Comparison of ENCODE assay signal across 19 cellular contexts in the genomic region with DNA sequence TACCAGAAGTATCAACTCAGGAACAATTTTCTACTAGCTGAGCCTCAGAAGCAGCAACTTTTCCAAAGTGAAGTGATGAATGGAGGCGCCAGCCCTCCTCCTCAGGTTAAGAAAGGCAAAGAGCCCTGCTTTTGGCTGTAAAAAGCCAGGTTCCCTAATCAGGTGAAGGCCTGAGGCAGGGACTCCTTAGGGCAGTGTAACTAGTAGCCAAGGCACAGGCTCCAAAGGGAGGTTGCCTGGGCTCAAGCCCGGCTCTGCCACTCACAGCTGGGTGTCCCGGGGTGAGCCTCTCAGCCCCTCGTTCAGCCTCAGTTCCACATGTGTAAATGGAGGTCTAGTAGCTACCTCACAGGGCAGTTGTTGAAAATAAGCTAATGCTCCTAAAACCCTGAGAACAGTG. TPM values are rescaled to one million over a fixed set of nuclear protein-coding genes. Genes with fewer than 3 reads are reported as not detected.
DNase-seq lines count a peak whose midpoint lies in the region; ATAC-seq and TF ChIP-seq lines count a peak whose summit lies in the region.
"Had no signal": no experiment of that assay in that cellular context is flagged by ENCODE, and none has a peak within 500 bp of the region (broad histone marks: within the 10 kb centered on the region; RNA-seq: fewer than 3 reads in every experiment).

No MANE protein-coding gene starts in this region.

- intact Hi-C loops in CD14-positive monocyte (cut with micrococcal nuclease) (no loop called here), thyroid gland (cut with DNase I) (no loop called here)

- ATAC-seq in left lobe of liver, result peak; percentile 1
- ATAC-seq: HCT116; stimulated activated naive CD8-positive, alpha-beta T cell treated with anti-CD3 and anti-CD28 coated beads, Interleukin-15, Interleukin-2, amounts not matched to agents 100 U/mL and 50 U/mL, for 24 hours had no signal

- 72 to 81% methylated on average over 4 of the region's 4 CpGs for WGBS in thyroid gland, 2 donors

- H3K27ac Mint-ChIP-seq in CD14-positive monocyte, result peak overlapping the region in 1 of 7 donors; percentile 50

- no peaks in the 10 kb centered on the region for H3K27me3 ChIP-seq in thyroid gland
- no peaks in the 10 kb centered on the region for H3K27me3 ChIP-seq in MG63
- H3K27me3 ChIP-seq: BLaER1 had no signal

- H3K27ac ChIP-seq in VCaP, result peak overlapping the region; percentile 84
- peak overlapping the region in 2 of 3 donors; percentile 40 to 50 for H3K27ac ChIP-seq in thyroid gland
- H3K27ac ChIP-seq: BLaER1, KMS-11, left ventricle myocardium inferior had no signal

- H3K36me3 Mint-ChIP-seq in CD14-positive monocyte, result no peaks in the 10 kb centered on the region

- H3K4me3 ChIP-seq in thyroid gland (replicated peaks in 1 of 3) (no peak overlapping the region), MG63 (no peak overlapping the region)
- H3K4me3 ChIP-seq: BLaER1, left ventricle myocardium inferior had no signal

- no peaks in the 10 kb centered on the region for H3K9me3 Mint-ChIP-seq in CD14-positive monocyte

- H3K4me1 Mint-ChIP-seq in CD14-positive monocyte, result peaks cover 20% of the 10 kb centered on the region

- H3K36me3 ChIP-seq in thyroid gland (no peaks in the 10 kb centered on the region), MG63 (no peaks in the 10 kb centered on the region)
- H3K36me3 ChIP-seq: left ventricle myocardium inferior had no signal

- peaks cover 20 to 48% (median 33%) of the 10 kb centered on the region in 3 donors for H3K27me3 Mint-ChIP-seq in CD14-positive monocyte (ENCODE audit: low read depth in 3 of 3)

- H3K9me3 ChIP-seq in thyroid gland (no peaks in the 10 kb centered on the region), MG63 (no peaks in the 10 kb centered on the region)
- H3K9me3 ChIP-seq: BLaER1, left ventricle myocardium inferior had no signal

- H3K4me1 ChIP-seq in thyroid gland, result peaks cover 8 to 41% of the 10 kb centered on the region in 2 donors

- no peak for TF ChIP-seq POLR2A in thyroid gland (IDR thresholded peaks at IDR 0.05)

- TF ChIP-seq CTCF in CD14-positive monocyte (IDR thresholded peaks at IDR 0.05) (no peak), VCaP (conservative IDR thresholded peaks at IDR 0.05) (no peak), thyroid gland (IDR thresholded peaks at IDR 0.05) (no peak)

- H3K4me3 Mint-ChIP-seq in CD14-positive monocyte, result no peak overlapping the region

- DNase-seq in CD14-positive monocyte (ENCODE audit: low spot score), result peak; percentile 11
- peak; percentile 64 for DNase-seq in left lobe of liver (ENCODE audit: low spot score)
- no peak for DNase-seq in thyroid gland
- no peak for DNase-seq in SKM-1 (lab: John Stamatoyannopoulos, UW; ENCODE audit: unreplicated experiment)
- DNase-seq in HUDEP-2 (lab: John Stamatoyannopoulos, UW; ENCODE audit: unreplicated experiment in 76 of 76), result no peak
- DNase-seq in MG63, result no peak
- DNase-seq: activated naive CD4-positive, alpha-beta T cell treated with Interleukin-2 at 50 U/mL for 16 hours; DMS79; foreskin melanocyte; left ventricle myocardium inferior; NCI-H1092; NCI-H524; posterior cingulate gyrus; SHP77; stimulated activated naive CD8-positive, alpha-beta T cell treated with anti-CD3 and anti-CD28 coated beads, Interleukin-15, Interleukin-2, amounts not matched to agents 100 U/mL and 50 U/mL, for 24 hours had no signal

RNA-seq across cellular contexts. Expression of a gene that starts 19.5 kb away (rescaled TPM):
- polyA plus RNA-seq in CD14-positive monocyte, result not detected
- total RNA-seq in left lobe of liver, result 547 TPM
- 100 to 1,000 TPM in 2 of 4 donors, 10 to 100 TPM in 2; 95.6 to 152 (median 99.2) TPM for total RNA-seq in thyroid gland
- 4.8 and 8.2 TPM in 2 replicates for total RNA-seq in MG63 (2014; rRNA removed; shearing (Covaris generic); ENCODE audit: low replicate concordance)

RNA-seq across cellular contexts. Expression of a gene that starts 58.1 kb away (rescaled TPM):
- polyA plus RNA-seq in CD14-positive monocyte, result 10 to 100 TPM; 22.9 to 45.4 TPM
- total RNA-seq in left lobe of liver (4.8 TPM), thyroid gland (10 to 100 TPM; 11.5 to 29.3 (median 17.9) TPM)
- total RNA-seq in MG63 (2014; rRNA removed; shearing (Covaris generic); ENCODE audit: low replicate concordance), result 15.8 and 56.2 TPM in 2 replicates

Comparison
In these comparisons a context has a peak if more than half of its experiments do, and no peak if none do; other contexts are left out.
1. DNase-seq: peak in CD14-positive monocyte (single experiment) and left lobe of liver (single experiment); none in thyroid gland (0 of 2), SKM-1 (single experiment), HUDEP-2 (0 of 76) and MG63 (single experiment).
2. RNA of a gene that starts 19.5 kb away (total RNA-seq): 547 TPM in left lobe of liver (single experiment) and 95.6 to 152 TPM in thyroid gland; 4.8 to 8.2 TPM in MG63; every median in the first group is over 10 times any median in the second.